In genomic region chr19:47027586-47028371, GRCh38 we compare ENCODE assay signal across 16 cellular contexts. TPM values are rescaled to one million over a fixed set of nuclear protein-coding genes. Genes with fewer than 3 reads are reported as not detected.
A peak's percentile ranks its signal among the peaks of the same experiment; 100 is the strongest.
DNase-seq lines count a peak whose midpoint lies in the region; ATAC-seq and TF ChIP-seq lines count a peak whose summit lies in the region.
"Had no signal": no experiment of that assay in that cellular context is flagged by ENCODE, and none has a peak within 500 bp of the region (broad histone marks: within the 10 kb centered on the region; RNA-seq: fewer than 3 reads in every experiment).

No MANE protein-coding gene starts in this region.

- H3K4me3 ChIP-seq in SK-N-SH (ENCODE audit: low read depth in 2 of 2, low read length in 1 of 2), result no peak overlapping the region; a peak in 1 of 4 replicates
- H3K4me3 ChIP-seq in SK-N-MC, result 0 out of 2 replicates have a peak overlapping the region, but pooled peaks have one; percentile 42
- H3K4me3 ChIP-seq in osteoblast (ENCODE audit: insufficient read depth, low read length), result no peak overlapping the region
- no peak overlapping the region for H3K4me3 ChIP-seq in body of pancreas
- H3K4me3 ChIP-seq: BLaER1 treated with 17β-estradiol and CSF1 and Interleukin-3, amounts not matched to agents 10 nM and 100 nM; GM12878 had no signal

- H3K79me2 ChIP-seq in SK-N-SH (ENCODE audit: insufficient read depth) (no peaks in the 10 kb centered on the region), osteoblast (ENCODE audit: insufficient read depth, low read length) (no peaks in the 10 kb centered on the region)

- WGBS in SK-N-SH (ENCODE audit: low lambda C conversion rate), result 19% methylated on average over 20 of the region's 20 CpGs
- 16 to 17% methylated on average over 14 to 17 of the region's 20 CpGs for WGBS in body of pancreas, 2 donors

- H3K9me2 ChIP-seq in SK-N-SH, result no peaks in the 10 kb centered on the region

- H2AFZ ChIP-seq in SK-N-SH (ENCODE audit: low read depth) (no peak overlapping the region), osteoblast (ENCODE audit: low read length) (no peak overlapping the region)

- H3K27ac ChIP-seq in SK-N-SH (ENCODE audit: low read depth in 2 of 2, low read length in 1 of 2) (no peak overlapping the region), SK-N-MC (no peak overlapping the region), osteoblast (ENCODE audit: low read depth, low read length) (no peak overlapping the region), body of pancreas (no peak overlapping the region)
- H3K27ac ChIP-seq: BLaER1 treated with 17β-estradiol and CSF1 and Interleukin-3, amounts not matched to agents 10 nM and 100 nM had no signal

- H3K4me1 ChIP-seq in SK-N-SH (ENCODE audit: control insufficient read depth in 1 of 2, insufficient read depth in 2 of 2, low read depth in 1 of 2, low read length in 1 of 2), result peaks cover 3 to 8% of the 10 kb centered on the region in 2 experiments; a peak in 2 of 4 replicates
- H3K4me1 ChIP-seq in osteoblast (ENCODE audit: insufficient read depth, low read length), result no peaks in the 10 kb centered on the region
- H3K4me1 ChIP-seq in body of pancreas, result peaks cover 6% of the 10 kb centered on the region

- H3K4me2 ChIP-seq in SK-N-SH (no peak overlapping the region; the same call in 1 of the 2 replicates), osteoblast (ENCODE audit: insufficient read depth, low read length) (no peak overlapping the region)
- H3K4me2 ChIP-seq: BLaER1 treated with 17β-estradiol and CSF1 and Interleukin-3, amounts not matched to agents 10 nM and 100 nM had no signal

- TF ChIP-seq CTCF in SK-N-SH (IDR thresholded peaks at IDR 0.05) (no peak), osteoblast (IDR thresholded peaks at IDR 0.05; ENCODE audit: extremely low read depth, low read depth, low read length) (no peak), body of pancreas (IDR thresholded peaks at IDR 0.05) (no peak)

- ATAC-seq in SK-N-SH treated with all-trans-retinoic acid at 6 μM for 48 hours (no peak), body of pancreas (no peak)
- ATAC-seq: GM12878 had no signal

- H3K27me3 ChIP-seq in SK-N-SH (ENCODE audit: insufficient read depth) (peaks cover 27% of the 10 kb centered on the region), osteoblast (ENCODE audit: insufficient read depth, low read length) (no peaks in the 10 kb centered on the region), body of pancreas (peaks cover 0 to 13% of the 10 kb centered on the region in 2 donors)

- CTCF ChIA-PET in SK-N-SH (lab: Yijun Ruan, JAX), result interaction anchor here (1.3 to 1.8 kb wide), 2 partner anchors 15 to 54 kb away, joined by 3 to 10 read pairs; no protein-coding TSS in a partner anchor

- no peak for TF ChIP-seq RAD21 in SK-N-SH (IDR thresholded peaks at IDR 0.05; ENCODE audit: low read length)

- H3K36me3 ChIP-seq in SK-N-SH (replicated peaks in 1 of 2; ENCODE audit: control insufficient read depth in 1 of 2, insufficient read depth in 2 of 2, low read length in 1 of 2) (no peaks in the 10 kb centered on the region), SK-N-MC (ENCODE audit: insufficient read depth, low read length) (no peaks in the 10 kb centered on the region), osteoblast (ENCODE audit: insufficient read depth, low read length) (no peaks in the 10 kb centered on the region), body of pancreas (replicated peaks in 1 of 2; ENCODE audit: insufficient read depth in 1 of 2, low read depth in 2 of 2) (no peaks in the 10 kb centered on the region)
- H3K36me3 ChIP-seq: BLaER1 treated with 17β-estradiol and CSF1 and Interleukin-3, amounts not matched to agents 10 nM and 100 nM had no signal

- H3K9ac ChIP-seq in SK-N-SH (no peak overlapping the region), SK-N-MC (ENCODE audit: insufficient read length) (peak overlapping the region; percentile 32)
- H3K9ac ChIP-seq: BLaER1 treated with 17β-estradiol and CSF1 and Interleukin-3, amounts not matched to agents 10 nM and 100 nM had no signal

- POLR2A ChIA-PET in SK-N-SH (lab: Yijun Ruan, JAX), result no interaction called here

- H3K9me3 ChIP-seq in SK-N-SH (no peaks in the 10 kb centered on the region), SK-N-MC (ENCODE audit: low read depth, low read length) (no peaks in the 10 kb centered on the region), osteoblast (ENCODE audit: low read depth, low read length) (no peaks in the 10 kb centered on the region), body of pancreas (no peaks in the 10 kb centered on the region)
- H3K9me3 ChIP-seq: BLaER1 treated with 17β-estradiol and CSF1 and Interleukin-3, amounts not matched to agents 10 nM and 100 nM had no signal

- TF ChIP-seq POLR2A in body of pancreas (IDR thresholded peaks at IDR 0.05), result no peak

- DNase-seq in SK-N-SH (peak; percentile 37), SK-N-MC (ENCODE audit: low read depth, low spot score) (no peak), iPS-NIHi11 (ENCODE audit: low spot score) (peak; percentile 8), osteoblast (ENCODE audit: insufficient read length, low spot score, missing footprints) (peak; percentile 89), SHP77 treated with DMSO at 0.1 percent for 48 hours (lab: John Stamatoyannopoulos, UW) (no peak), body of pancreas (no peak)
- DNase-seq in activated effector memory CD4-positive, alpha-beta T cell treated with anti-CD3 and anti-CD28 coated beads, Interleukin-2, amount 50 U/mL, for 16 hours, result no peak
- DNase-seq: DND-41, GDM1, GOT3, Kasumi-1, NCI-H187 treated with DMSO at 0.1 percent for 48 hours had no signal

- H4K20me1 ChIP-seq in SK-N-SH (ENCODE audit: insufficient read depth) (no peaks in the 10 kb centered on the region), osteoblast (ENCODE audit: insufficient read depth, low read length) (no peaks in the 10 kb centered on the region)

- no peak for TF ChIP-seq EP300 in SK-N-SH (IDR thresholded peaks at IDR 0.05; ENCODE audit: borderline replicate concordance in 1 of 2, low read depth in 1 of 2, low read length in 1 of 2)

- H3F3A ChIP-seq in SK-N-SH (replicated peaks; ENCODE audit: insufficient read depth), result peaks cover 8% of the 10 kb centered on the region

- intact Hi-C loops in body of pancreas (cut with DNase I), result no loop called here

TF ChIP-seq in SK-N-SH, 30 proteins besides CTCF, POLR2A, EP300 and RAD21 (continues in another document):
- TF ChIP-seq TAF1 (IDR thresholded peaks at IDR 0.05; ENCODE audit: borderline replicate concordance, low read depth, low read length) (no peak), NRF1 (IDR thresholded peaks at IDR 0.05; ENCODE audit: low read depth, low read length) (no peak), FOSL2 (IDR thresholded peaks at IDR 0.05; ENCODE audit: borderline replicate concordance, low read depth) (no peak), TEAD4 (IDR thresholded peaks at IDR 0.05; ENCODE audit: borderline replicate concordance, insufficient read depth) (no peak), PBX3 (IDR thresholded peaks at IDR 0.05) (no peak), FOXM1 (IDR thresholded peaks at IDR 0.05; ENCODE audit: low read depth) (no peak), JUND (IDR thresholded peaks at IDR 0.05) (no peak)

TF ChIP-seq in SK-N-SH treated with all-trans-retinoic acid at 6 μM for 48 hours, 23 proteins besides CTCF, POLR2A, EP300 and RAD21 (continues in another document):
- TF ChIP-seq CREB5 (CRISPR knock-in tag; IDR thresholded peaks at IDR 0.05; ENCODE audit: low read depth) (no peak), TOX (CRISPR knock-in tag; IDR thresholded peaks at IDR 0.05; ENCODE audit: borderline replicate concordance) (no peak), ZNF565 (CRISPR knock-in tag; conservative IDR thresholded peaks at IDR 0.05; ENCODE audit: low read depth) (no peak), PPARA (CRISPR knock-in tag; IDR thresholded peaks at IDR 0.05; ENCODE audit: borderline replicate concordance) (no peak), OSR1 (CRISPR knock-in tag; IDR thresholded peaks at IDR 0.05) (no peak), ARNTL (CRISPR knock-in tag; IDR thresholded peaks at IDR 0.05; ENCODE audit: borderline replicate concordance, low read depth) (no peak)

RNA-seq across cellular contexts. Expression of gene NPAS1, which starts 8.1 kb away (rescaled TPM):
- polyA plus RNA-seq in SK-N-SH (2012; rRNA removed), result 1.0 and 1.1 TPM in 2 replicates
- polyA plus RNA-seq in SK-N-SH (2012; cell fraction: cytosol; rRNA removed), result 0.62 and 1.00 TPM in 2 replicates
- polyA plus RNA-seq in SK-N-SH (2012; cell fraction: nucleus; rRNA removed), result 2.6 and 3.8 TPM in 2 replicates
- 0.72 and 1.2 TPM in 2 replicates for total RNA-seq in osteoblast
- not detected for total RNA-seq in body of pancreas
- polyA plus RNA-seq: CD8-positive, alpha-beta memory T cell had no signal

RNA-seq across cellular contexts. Expression of gene TMEM160, which starts 20.6 kb away (rescaled TPM):
- 33.0 and 40.1 TPM in 2 replicates for polyA plus RNA-seq in SK-N-SH (2012; rRNA removed)
- polyA plus RNA-seq in SK-N-SH (2012; cell fraction: cytosol; rRNA removed), result 16.8 and 26.2 TPM in 2 replicates
- polyA plus RNA-seq in SK-N-SH (2012; cell fraction: nucleus; rRNA removed), result 13.8 and 35.6 TPM in 2 replicates
- total RNA-seq in osteoblast (13.4 and 15.3 TPM in 2 replicates), body of pancreas (10 to 100 TPM; 31.3 to 37.6 TPM)

Comparison
In these comparisons a context has a peak if more than half of its experiments do, and no peak if none do; other contexts are left out.
1. DNase-seq: peak in SK-N-SH (single experiment), iPS-NIHi11 (single experiment) and osteoblast (single experiment); none in SK-N-MC (single experiment), SHP77 treated with DMSO at 0.1 percent for 48 hours (single experiment), activated effector memory CD4-positive, alpha-beta T cell treated with anti-CD3 and anti-CD28 coated beads, Interleukin-2, amount 50 U/mL, for 16 hours (single experiment) and body of pancreas (0 of 4).